Comparison of ENCODE assay signal across 10 cellular contexts in the genomic region with DNA sequence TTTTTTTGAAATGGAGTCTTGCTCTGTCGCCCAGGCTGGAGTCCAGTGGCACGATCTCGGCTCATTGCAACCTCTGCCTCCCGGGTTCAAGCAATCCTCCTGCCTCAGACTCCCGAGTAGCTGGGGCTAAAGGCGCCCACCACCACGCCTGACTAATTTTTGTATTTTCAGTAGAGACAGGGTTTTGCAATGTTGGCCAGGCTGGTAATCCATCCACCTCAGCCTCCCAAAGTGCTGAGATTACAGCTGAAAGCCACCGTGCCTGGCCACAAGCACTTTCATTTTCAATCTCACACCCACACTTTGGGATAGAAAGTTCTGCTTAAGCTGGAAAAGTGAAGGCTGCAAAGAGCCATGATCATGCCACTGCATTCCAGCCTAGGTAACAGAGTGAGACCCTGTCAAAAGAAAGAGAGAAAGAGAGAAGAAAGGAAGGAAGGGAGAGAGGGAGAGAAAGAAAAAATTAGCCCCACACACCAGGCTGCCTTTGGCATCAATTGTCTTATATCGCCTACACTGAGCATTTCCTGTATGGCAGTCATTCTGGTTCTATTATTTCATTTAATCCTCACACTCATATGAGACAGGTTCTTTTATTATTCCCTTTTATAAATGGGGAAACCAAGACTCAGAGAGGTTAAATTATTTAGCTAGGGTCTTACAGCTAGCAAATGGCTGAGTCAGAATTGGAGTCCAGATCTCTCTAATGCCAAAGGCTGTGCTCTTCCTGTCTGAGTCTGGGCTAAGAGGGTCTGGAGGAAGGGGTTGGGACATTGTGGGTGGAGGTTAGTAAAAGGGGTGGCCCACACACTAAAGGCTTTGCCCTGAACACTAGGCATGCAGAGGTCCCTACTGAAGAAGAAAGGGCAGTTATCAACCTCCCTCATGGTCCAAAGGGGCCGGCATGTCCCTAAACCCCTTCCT. TPM values are rescaled to one million over a fixed set of nuclear protein-coding genes. Genes with fewer than 3 reads are reported as not detected.
A peak's percentile ranks its signal among the peaks of the same experiment; 100 is the strongest.
DNase-seq lines count a peak whose midpoint lies in the region; ATAC-seq, FAIRE-seq and TF ChIP-seq lines count a peak whose summit lies in the region.
"Had no signal": no experiment of that assay in that cellular context is flagged by ENCODE, and none has a peak within 500 bp of the region (broad histone marks: within the 10 kb centered on the region; RNA-seq: fewer than 3 reads in every experiment).

No MANE protein-coding gene starts in this region.

- H3K27me3 Mint-ChIP-seq in activated T-cell treated with anti-CD3 and anti-CD28 coated beads, Interleukin-2, amount 50 U/mL, for 24 hours, result peaks cover 26% of the 10 kb centered on the region
- H3K27me3 Mint-ChIP-seq in GM23338 (ENCODE audit: insufficient read depth, low read depth, poor library complexity) (peaks cover 6% of the 10 kb centered on the region), endodermal cell (ENCODE audit: insufficient read depth) (peaks cover 1% of the 10 kb centered on the region)

- H3K4me3 ChIP-seq in choroid plexus epithelial cell (ENCODE audit: low read depth, low read length) (no peak overlapping the region), GM23338 (no peak overlapping the region), endodermal cell (ENCODE audit: low read length) (no peak overlapping the region)

- 93 to 95% methylated on average over 4 to 10 of the region's 10 CpGs for WGBS in endodermal cell (ENCODE audit: insufficient coverage in 1 of 2, insufficient read length in 1 of 2), 2 experiments

- H3K9me3 ChIP-seq in endodermal cell (ENCODE audit: control insufficient read depth, low read length), result peaks cover 6% of the 10 kb centered on the region

- H3K9me2 ChIP-seq in GM23338 (ENCODE audit: insufficient read depth), result no peaks in the 10 kb centered on the region

- no peak overlapping the region for H3K27ac Mint-ChIP-seq in activated T-cell treated with anti-CD3 and anti-CD28 coated beads, Interleukin-2, amount 50 U/mL, for 24 hours
- no peak overlapping the region for H3K27ac Mint-ChIP-seq in GM23338
- H3K27ac Mint-ChIP-seq in endodermal cell, result no peak overlapping the region

- DNase-seq in activated T-cell treated with anti-CD3 and anti-CD28 coated beads for 48 hours (ENCODE audit: low read depth) (peak; percentile 13), choroid plexus epithelial cell (ENCODE audit: low read depth) (peak; percentile 53), urothelium cell line (ENCODE audit: low spot score) (no peak), GM23338 (ENCODE audit: low spot score) (no peak), endodermal cell (no peak)
- DNase-seq in activated T-cell treated with anti-CD3 and anti-CD28 coated beads, Interleukin-2, amount 50 U/mL, for 24 hours, result no peak
- peak; percentile 47 for DNase-seq in stimulated activated CD8-positive, alpha-beta memory T cell treated with anti-CD3 and anti-CD28 coated beads, Interleukin-4, amount 100 ng/mL, for 48 hours
- DNase-seq: left cardiac atrium, NCI-H1092 had no signal

- no peak for TF ChIP-seq CTCF in choroid plexus epithelial cell (conservative IDR thresholded peaks at IDR 0.05; ENCODE audit: low read depth, low read length)
- no peak for TF ChIP-seq CTCF in GM23338 (conservative IDR thresholded peaks at IDR 0.05; ENCODE audit: low read depth in 2 of 2)
- no peak for TF ChIP-seq CTCF in endodermal cell (conservative IDR thresholded peaks at IDR 0.05)

- FAIRE-seq in urothelium cell line (lab: Jason Lieb, UNC), result no peak

- H3K36me3 Mint-ChIP-seq in activated T-cell treated with anti-CD3 and anti-CD28 coated beads, Interleukin-2, amount 50 U/mL, for 24 hours (ENCODE audit: low read depth), result no peaks in the 10 kb centered on the region
- H3K36me3 Mint-ChIP-seq in GM23338 (ENCODE audit: low read depth) (peaks cover 2% of the 10 kb centered on the region; the same call in 2 of the 3 replicates), endodermal cell (ENCODE audit: low read depth) (no peaks in the 10 kb centered on the region)

- no peak overlapping the region for H2AFZ ChIP-seq in GM23338

- no peak overlapping the region for H3K4me2 ChIP-seq in GM23338

- H3K4me1 Mint-ChIP-seq in activated T-cell treated with anti-CD3 and anti-CD28 coated beads, Interleukin-2, amount 50 U/mL, for 24 hours (ENCODE audit: low read depth), result peaks cover 14% of the 10 kb centered on the region
- H3K4me1 Mint-ChIP-seq in GM23338, result no peaks in the 10 kb centered on the region
- peaks cover 12% of the 10 kb centered on the region for H3K4me1 Mint-ChIP-seq in endodermal cell

- no peaks in the 10 kb centered on the region for H3K36me3 ChIP-seq in GM23338 (ENCODE audit: insufficient read depth)
- H3K36me3 ChIP-seq in endodermal cell (ENCODE audit: control insufficient read depth, insufficient read depth, low read length), result no peaks in the 10 kb centered on the region

- H3K27ac ChIP-seq in GM23338 (ENCODE audit: low read depth), result no peak overlapping the region
- no peak overlapping the region for H3K27ac ChIP-seq in endodermal cell (ENCODE audit: low read depth, low read length)

- no peaks in the 10 kb centered on the region for H3K79me2 ChIP-seq in GM23338 (replicated peaks; ENCODE audit: insufficient read depth)

- H3K9ac ChIP-seq in endodermal cell (ENCODE audit: extremely low read depth, low read length, poor library complexity, severe bottlenecking), result no peak overlapping the region

- H3K9me3 Mint-ChIP-seq in activated T-cell treated with anti-CD3 and anti-CD28 coated beads, Interleukin-2, amount 50 U/mL, for 24 hours, result peaks cover 2% of the 10 kb centered on the region
- H3K9me3 Mint-ChIP-seq in GM23338, result peaks cover 7% of the 10 kb centered on the region
- H3K9me3 Mint-ChIP-seq in endodermal cell, result peaks cover 11% of the 10 kb centered on the region

- no peaks in the 10 kb centered on the region for H3F3A ChIP-seq in GM23338 (replicated peaks; ENCODE audit: low read depth)

- H3K27me3 ChIP-seq in GM23338 (ENCODE audit: insufficient read depth) (no peaks in the 10 kb centered on the region), endodermal cell (ENCODE audit: control insufficient read depth, insufficient read depth, low read length, poor library complexity, severe bottlenecking) (no peaks in the 10 kb centered on the region)

- ATAC-seq in HG03378 (IDR thresholded peaks at IDR 0.05; ENCODE audit: unreplicated experiment) (peak; percentile 60), GM23338 (no peak)

- no peaks in the 10 kb centered on the region for H3K4me1 ChIP-seq in GM23338 (ENCODE audit: insufficient read depth)
- no peaks in the 10 kb centered on the region for H3K4me1 ChIP-seq in endodermal cell (ENCODE audit: control insufficient read depth, insufficient read depth, low read length)

- no peak overlapping the region for H3K4me3 Mint-ChIP-seq in activated T-cell treated with anti-CD3 and anti-CD28 coated beads, Interleukin-2, amount 50 U/mL, for 24 hours
- H3K4me3 Mint-ChIP-seq in GM23338, result no peak overlapping the region
- H3K4me3 Mint-ChIP-seq in endodermal cell, result no peak overlapping the region

- no peaks in the 10 kb centered on the region for H4K20me1 ChIP-seq in GM23338 (replicated peaks; ENCODE audit: insufficient read depth)

TF ChIP-seq in GM23338, 12 proteins besides CTCF, POLR2A, EP300 and RAD21 (continues in another document):
- no peak for TF ChIP-seq EZH2phosphoT487 (IDR thresholded peaks at IDR 0.05; ENCODE audit: unreplicated experiment)
- no peak for TF ChIP-seq NANOG (IDR thresholded peaks at IDR 0.05; ENCODE audit: borderline replicate concordance)
- no peak for TF ChIP-seq ZNF114 (CRISPR knock-in tag; IDR thresholded peaks at IDR 0.05)
- TF ChIP-seq JUNB (IDR thresholded peaks at IDR 0.05; ENCODE audit: unreplicated experiment), result no peak
- no peak for TF ChIP-seq REST (IDR thresholded peaks at IDR 0.05; ENCODE audit: unreplicated experiment)
- no peak for TF ChIP-seq STAT1 (IDR thresholded peaks at IDR 0.05; ENCODE audit: unreplicated experiment)
- TF ChIP-seq ZNF331 (CRISPR knock-in tag; IDR thresholded peaks at IDR 0.05; ENCODE audit: low read depth), result no peak
- TF ChIP-seq EZH2 (IDR thresholded peaks at IDR 0.05; ENCODE audit: low read depth, unreplicated experiment), result no peak
- TF ChIP-seq POLR2AphosphoS5 (IDR thresholded peaks at IDR 0.05; ENCODE audit: low read depth), result no peak

RNA-seq across cellular contexts. Expression of gene PKDCC, which starts 37.9 kb away (rescaled TPM):
- total RNA-seq in GM23338 (2014; rRNA removed; shearing (Covaris generic)), result 32.8 and 44.8 TPM in 2 replicates
- polyA plus RNA-seq in GM23338 (2016; fragmentation: Nextera tagmentation; extraction: Ambion mirVana), result 7.0 and 9.3 TPM in 2 replicates
- total RNA-seq in endodermal cell, result 100 to 1,000 TPM in 1 of 2 donors, 10 to 100 TPM in 1; 85.3 to 105 TPM
- 124 TPM for polyA plus RNA-seq in endodermal cell (2013, experiment 1 of 2)
- polyA plus RNA-seq in endodermal cell (2013, experiment 2 of 2), result 112 TPM

Comparison
In these comparisons a context has a peak if more than half of its experiments do, and no peak if none do; other contexts are left out.
1. DNase-seq: peak in activated T-cell treated with anti-CD3 and anti-CD28 coated beads for 48 hours (single experiment), choroid plexus epithelial cell (single experiment) and stimulated activated CD8-positive, alpha-beta memory T cell treated with anti-CD3 and anti-CD28 coated beads, Interleukin-4, amount 100 ng/mL, for 48 hours (single experiment); none in activated T-cell treated with anti-CD3 and anti-CD28 coated beads, Interleukin-2, amount 50 U/mL, for 24 hours (single experiment), urothelium cell line (single experiment), GM23338 (single experiment) and endodermal cell (single experiment).